ENCODE assay signal across 1 cellular context in the genomic region with DNA sequence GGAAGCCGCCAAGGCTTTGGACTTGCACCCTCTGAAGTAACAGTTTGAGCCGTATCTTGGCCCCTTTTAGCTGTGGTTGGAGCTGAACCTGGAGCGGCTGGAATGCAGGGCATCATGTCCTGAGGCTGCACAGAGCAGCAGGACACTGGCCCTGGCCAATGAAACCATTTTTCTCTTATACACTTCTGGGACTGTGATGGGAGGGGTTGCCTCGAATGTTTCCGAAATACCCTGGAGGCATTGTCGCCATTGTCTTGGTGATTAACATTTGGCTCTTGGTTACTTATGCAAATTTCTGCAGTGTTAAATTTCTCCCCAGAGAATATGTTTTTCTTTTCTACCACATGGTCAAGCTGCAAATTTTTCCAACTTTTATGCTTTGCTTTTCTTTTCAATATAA.
TF ChIP-seq lines count a peak whose summit lies in the region.

No MANE protein-coding gene starts in this region.

TF ChIP-seq in GM23338, 12 proteins besides CTCF, POLR2A, EP300 and RAD21:
- TF ChIP-seq, protein P1, sequence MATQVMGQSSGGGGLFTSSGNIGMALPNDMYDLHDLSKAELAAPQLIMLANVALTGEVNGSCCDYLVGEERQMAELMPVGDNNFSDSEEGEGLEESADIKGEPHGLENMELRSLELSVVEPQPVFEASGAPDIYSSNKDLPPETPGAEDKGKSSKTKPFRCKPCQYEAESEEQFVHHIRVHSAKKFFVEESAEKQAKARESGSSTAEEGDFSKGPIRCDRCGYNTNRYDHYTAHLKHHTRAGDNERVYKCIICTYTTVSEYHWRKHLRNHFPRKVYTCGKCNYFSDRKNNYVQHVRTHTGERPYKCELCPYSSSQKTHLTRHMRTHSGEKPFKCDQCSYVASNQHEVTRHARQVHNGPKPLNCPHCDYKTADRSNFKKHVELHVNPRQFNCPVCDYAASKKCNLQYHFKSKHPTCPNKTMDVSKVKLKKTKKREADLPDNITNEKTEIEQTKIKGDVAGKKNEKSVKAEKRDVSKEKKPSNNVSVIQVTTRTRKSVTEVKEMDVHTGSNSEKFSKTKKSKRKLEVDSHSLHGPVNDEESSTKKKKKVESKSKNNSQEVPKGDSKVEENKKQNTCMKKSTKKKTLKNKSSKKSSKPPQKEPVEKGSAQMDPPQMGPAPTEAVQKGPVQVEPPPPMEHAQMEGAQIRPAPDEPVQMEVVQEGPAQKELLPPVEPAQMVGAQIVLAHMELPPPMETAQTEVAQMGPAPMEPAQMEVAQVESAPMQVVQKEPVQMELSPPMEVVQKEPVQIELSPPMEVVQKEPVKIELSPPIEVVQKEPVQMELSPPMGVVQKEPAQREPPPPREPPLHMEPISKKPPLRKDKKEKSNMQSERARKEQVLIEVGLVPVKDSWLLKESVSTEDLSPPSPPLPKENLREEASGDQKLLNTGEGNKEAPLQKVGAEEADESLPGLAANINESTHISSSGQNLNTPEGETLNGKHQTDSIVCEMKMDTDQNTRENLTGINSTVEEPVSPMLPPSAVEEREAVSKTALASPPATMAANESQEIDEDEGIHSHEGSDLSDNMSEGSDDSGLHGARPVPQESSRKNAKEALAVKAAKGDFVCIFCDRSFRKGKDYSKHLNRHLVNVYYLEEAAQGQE (IDR thresholded peaks at IDR 0.05; ENCODE audit: unreplicated experiment), result no peak
- TF ChIP-seq, protein P2, sequence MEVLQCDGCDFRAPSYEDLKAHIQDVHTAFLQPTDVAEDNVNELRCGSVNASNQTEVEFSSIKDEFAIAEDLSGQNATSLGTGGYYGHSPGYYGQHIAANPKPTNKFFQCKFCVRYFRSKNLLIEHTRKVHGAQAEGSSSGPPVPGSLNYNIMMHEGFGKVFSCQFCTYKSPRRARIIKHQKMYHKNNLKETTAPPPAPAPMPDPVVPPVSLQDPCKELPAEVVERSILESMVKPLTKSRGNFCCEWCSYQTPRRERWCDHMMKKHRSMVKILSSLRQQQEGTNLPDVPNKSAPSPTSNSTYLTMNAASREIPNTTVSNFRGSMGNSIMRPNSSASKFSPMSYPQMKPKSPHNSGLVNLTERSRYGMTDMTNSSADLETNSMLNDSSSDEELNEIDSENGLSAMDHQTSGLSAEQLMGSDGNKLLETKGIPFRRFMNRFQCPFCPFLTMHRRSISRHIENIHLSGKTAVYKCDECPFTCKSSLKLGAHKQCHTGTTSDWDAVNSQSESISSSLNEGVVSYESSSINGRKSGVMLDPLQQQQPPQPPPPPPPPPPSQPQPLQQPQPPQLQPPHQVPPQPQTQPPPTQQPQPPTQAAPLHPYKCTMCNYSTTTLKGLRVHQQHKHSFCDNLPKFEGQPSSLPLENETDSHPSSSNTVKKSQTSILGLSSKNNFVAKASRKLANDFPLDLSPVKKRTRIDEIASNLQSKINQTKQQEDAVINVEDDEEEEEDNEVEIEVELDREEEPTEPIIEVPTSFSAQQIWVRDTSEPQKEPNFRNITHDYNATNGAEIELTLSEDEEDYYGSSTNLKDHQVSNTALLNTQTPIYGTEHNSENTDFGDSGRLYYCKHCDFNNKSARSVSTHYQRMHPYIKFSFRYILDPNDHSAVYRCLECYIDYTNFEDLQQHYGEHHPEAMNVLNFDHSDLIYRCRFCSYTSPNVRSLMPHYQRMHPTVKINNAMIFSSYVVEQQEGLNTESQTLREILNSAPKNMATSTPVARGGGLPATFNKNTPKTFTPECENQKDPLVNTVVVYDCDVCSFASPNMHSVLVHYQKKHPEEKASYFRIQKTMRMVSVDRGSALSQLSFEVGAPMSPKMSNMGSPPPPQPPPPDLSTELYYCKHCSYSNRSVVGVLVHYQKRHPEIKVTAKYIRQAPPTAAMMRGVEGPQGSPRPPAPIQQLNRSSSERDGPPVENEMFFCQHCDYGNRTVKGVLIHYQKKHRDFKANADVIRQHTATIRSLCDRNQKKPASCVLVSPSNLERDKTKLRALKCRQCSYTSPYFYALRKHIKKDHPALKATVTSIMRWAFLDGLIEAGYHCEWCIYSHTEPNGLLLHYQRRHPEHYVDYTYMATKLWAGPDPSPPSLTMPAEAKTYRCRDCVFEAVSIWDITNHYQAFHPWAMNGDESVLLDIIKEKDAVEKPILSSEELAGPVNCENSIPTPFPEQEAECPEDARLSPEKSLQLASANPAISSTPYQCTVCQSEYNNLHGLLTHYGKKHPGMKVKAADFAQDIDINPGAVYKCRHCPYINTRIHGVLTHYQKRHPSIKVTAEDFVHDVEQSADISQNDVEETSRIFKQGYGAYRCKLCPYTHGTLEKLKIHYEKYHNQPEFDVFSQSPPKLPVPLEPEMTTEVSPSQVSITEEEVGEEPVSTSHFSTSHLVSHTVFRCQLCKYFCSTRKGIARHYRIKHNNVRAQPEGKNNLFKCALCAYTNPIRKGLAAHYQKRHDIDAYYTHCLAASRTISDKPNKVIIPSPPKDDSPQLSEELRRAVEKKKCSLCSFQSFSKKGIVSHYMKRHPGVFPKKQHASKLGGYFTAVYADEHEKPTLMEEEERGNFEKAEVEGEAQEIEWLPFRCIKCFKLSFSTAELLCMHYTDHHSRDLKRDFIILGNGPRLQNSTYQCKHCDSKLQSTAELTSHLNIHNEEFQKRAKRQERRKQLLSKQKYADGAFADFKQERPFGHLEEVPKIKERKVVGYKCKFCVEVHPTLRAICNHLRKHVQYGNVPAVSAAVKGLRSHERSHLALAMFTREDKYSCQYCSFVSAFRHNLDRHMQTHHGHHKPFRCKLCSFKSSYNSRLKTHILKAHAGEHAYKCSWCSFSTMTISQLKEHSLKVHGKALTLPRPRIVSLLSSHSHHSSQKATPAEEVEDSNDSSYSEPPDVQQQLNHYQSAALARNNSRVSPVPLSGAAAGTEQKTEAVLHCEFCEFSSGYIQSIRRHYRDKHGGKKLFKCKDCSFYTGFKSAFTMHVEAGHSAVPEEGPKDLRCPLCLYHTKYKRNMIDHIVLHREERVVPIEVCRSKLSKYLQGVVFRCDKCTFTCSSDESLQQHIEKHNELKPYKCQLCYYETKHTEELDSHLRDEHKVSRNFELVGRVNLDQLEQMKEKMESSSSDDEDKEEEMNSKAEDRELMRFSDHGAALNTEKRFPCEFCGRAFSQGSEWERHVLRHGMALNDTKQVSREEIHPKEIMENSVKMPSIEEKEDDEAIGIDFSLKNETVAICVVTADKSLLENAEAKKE (CRISPR knock-in tag; IDR thresholded peaks at IDR 0.05), result no peak
- TF ChIP-seq, protein P3, sequence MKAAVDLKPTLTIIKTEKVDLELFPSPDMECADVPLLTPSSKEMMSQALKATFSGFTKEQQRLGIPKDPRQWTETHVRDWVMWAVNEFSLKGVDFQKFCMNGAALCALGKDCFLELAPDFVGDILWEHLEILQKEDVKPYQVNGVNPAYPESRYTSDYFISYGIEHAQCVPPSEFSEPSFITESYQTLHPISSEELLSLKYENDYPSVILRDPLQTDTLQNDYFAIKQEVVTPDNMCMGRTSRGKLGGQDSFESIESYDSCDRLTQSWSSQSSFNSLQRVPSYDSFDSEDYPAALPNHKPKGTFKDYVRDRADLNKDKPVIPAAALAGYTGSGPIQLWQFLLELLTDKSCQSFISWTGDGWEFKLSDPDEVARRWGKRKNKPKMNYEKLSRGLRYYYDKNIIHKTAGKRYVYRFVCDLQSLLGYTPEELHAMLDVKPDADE (IDR thresholded peaks at IDR 0.05), result no peak
- no peak for TF ChIP-seq STAT1 (IDR thresholded peaks at IDR 0.05; ENCODE audit: unreplicated experiment)
- no peak for TF ChIP-seq POLR2AphosphoS5 (IDR thresholded peaks at IDR 0.05; ENCODE audit: low read depth)
- no peak for TF ChIP-seq ZNF331 (CRISPR knock-in tag; IDR thresholded peaks at IDR 0.05; ENCODE audit: low read depth)
- TF ChIP-seq NANOG (IDR thresholded peaks at IDR 0.05; ENCODE audit: borderline replicate concordance), result no peak
- no peak for TF ChIP-seq JUNB (IDR thresholded peaks at IDR 0.05; ENCODE audit: unreplicated experiment)
- no peak for TF ChIP-seq EZH2 (IDR thresholded peaks at IDR 0.05; ENCODE audit: low read depth, unreplicated experiment)
- TF ChIP-seq ZNF114 (CRISPR knock-in tag; IDR thresholded peaks at IDR 0.05), result no peak
- TF ChIP-seq CREB1 (CRISPR knock-in tag; IDR thresholded peaks at IDR 0.05; ENCODE audit: low read depth), result no peak
- no peak for TF ChIP-seq EZH2phosphoT487 (IDR thresholded peaks at IDR 0.05; ENCODE audit: unreplicated experiment)
TF ChIP-seq in GM23338: peak in this region for 0.
